1 cellular context compared by ENCODE assay signal in genomic region chr12:68352067-68352466, GRCh38.
TF ChIP-seq lines count a peak whose summit lies in the region.

No MANE protein-coding gene starts in this region.

TF ChIP-seq in K562, 482 proteins besides CTCF, POLR2A, EP300 and RAD21 (continued from another document and continues in another):
- TF ChIP-seq ZBTB12 (CRISPR knock-in tag; IDR thresholded peaks at IDR 0.05) = peak; percentile 84
- peak; percentile 89 for TF ChIP-seq HOMEZ (CRISPR knock-in tag; IDR thresholded peaks at IDR 0.05)
- peak; percentile 91 for TF ChIP-seq BCL6 (CRISPR knock-in tag; IDR thresholded peaks at IDR 0.05)
- TF ChIP-seq PPARD (CRISPR knock-in tag; IDR thresholded peaks at IDR 0.05) = peak; percentile 62; the same call in 1 of the 2 replicates
- TF ChIP-seq ELF2 (CRISPR knock-in tag; IDR thresholded peaks at IDR 0.05) = peak; percentile 45; the same call in 1 of the 2 replicates
- TF ChIP-seq PATZ1 (CRISPR knock-in tag; IDR thresholded peaks at IDR 0.05; ENCODE audit: borderline replicate concordance) = peak; percentile 83; the same call in 1 of the 2 replicates
- TF ChIP-seq FOXA3 (CRISPR knock-in tag; conservative IDR thresholded peaks at IDR 0.05 in 1 of 2, IDR thresholded peaks at IDR 0.05 in 1 of 2) = peak in 1 of 2 experiments; percentile 38; a peak in 1 of 4 replicates
- peak; percentile 72 for TF ChIP-seq ZNF324 (CRISPR knock-in tag; IDR thresholded peaks at IDR 0.05)
- TF ChIP-seq ZNF639 (CRISPR knock-in tag; conservative IDR thresholded peaks at IDR 0.05 in 1 of 2, IDR thresholded peaks at IDR 0.05 in 1 of 2) = peak in 1 of 2 experiments; percentile 97; a peak in 2 of 4 replicates
- TF ChIP-seq NFIC (IDR thresholded peaks at IDR 0.05) = peak; percentile 81
- peak; percentile 95 for TF ChIP-seq PTTG1 (tag; IDR thresholded peaks at IDR 0.05; ENCODE audit: low read depth)
- TF ChIP-seq ELK3 (CRISPR knock-in tag; IDR thresholded peaks at IDR 0.05) = peak; percentile 91
- TF ChIP-seq ZNF232 (CRISPR knock-in tag; IDR thresholded peaks at IDR 0.05) = no peak
- no peak for TF ChIP-seq U2AF1 (optimal IDR thresholded peaks at IDR 0.05; ENCODE audit: low read depth, low read length)
- TF ChIP-seq SAP30 (IDR thresholded peaks at IDR 0.05; ENCODE audit: borderline replicate concordance, insufficient read depth, low read depth, low read length, poor library complexity, severe bottlenecking) = no peak
- TF ChIP-seq MNT (conservative IDR thresholded peaks at IDR 0.05) = no peak
- peak; percentile 92; the same call in 1 of the 2 replicates for TF ChIP-seq NR4A1 (CRISPR knock-in tag; IDR thresholded peaks at IDR 0.05)
- TF ChIP-seq NR4A1 (tag; IDR thresholded peaks at IDR 0.05) = peak; percentile 98
- peak; percentile 93 for TF ChIP-seq SMAD4 (CRISPR knock-in tag; conservative IDR thresholded peaks at IDR 0.05)
- peak; percentile 97 for TF ChIP-seq ZNF76 (CRISPR knock-in tag; IDR thresholded peaks at IDR 0.05; ENCODE audit: borderline replicate concordance)
- no peak for TF ChIP-seq ZNF217 (CRISPR knock-in tag; IDR thresholded peaks at IDR 0.05)
- no peak for TF ChIP-seq MTA3 (IDR thresholded peaks at IDR 0.05; ENCODE audit: borderline replicate concordance)
- TF ChIP-seq ZBTB26 (CRISPR knock-in tag; IDR thresholded peaks at IDR 0.05) = peak; percentile 81; the same call in 1 of the 2 replicates
- peak; percentile 80; the same call in 1 of the 2 replicates for TF ChIP-seq ZSCAN32 (CRISPR knock-in tag; IDR thresholded peaks at IDR 0.05)
- peak; percentile 55 for TF ChIP-seq TFE3 (CRISPR knock-in tag; IDR thresholded peaks at IDR 0.05)
- no peak for TF ChIP-seq NFATC3 (IDR thresholded peaks at IDR 0.05)
- TF ChIP-seq BACH1 (tag; IDR thresholded peaks at IDR 0.05) = peak; percentile 94
- peak; percentile 92 for TF ChIP-seq ZNF197 (CRISPR knock-in tag; IDR thresholded peaks at IDR 0.05; ENCODE audit: low read depth)
- TF ChIP-seq GTF2E2 (tag; IDR thresholded peaks at IDR 0.05) = peak; percentile 61; the same call in 1 of the 2 replicates
- TF ChIP-seq ILK (tag; IDR thresholded peaks at IDR 0.05; ENCODE audit: borderline replicate concordance, low read depth) = peak; percentile 78; the same call in 1 of the 2 replicates
- TF ChIP-seq RHOXF2B (CRISPR knock-in tag; conservative IDR thresholded peaks at IDR 0.05) = 0 out of 2 replicates have a peak, but pooled peaks have one; percentile 67
- TF ChIP-seq E4F1 (CRISPR knock-in tag; IDR thresholded peaks at IDR 0.05; ENCODE audit: borderline replicate concordance) = peak; percentile 53; the same call in 1 of the 2 replicates
- TF ChIP-seq OTX1 (CRISPR knock-in tag; IDR thresholded peaks at IDR 0.05) = peak; percentile 67; the same call in 1 of the 2 replicates
- peak; percentile 92 for TF ChIP-seq ZNF239 (CRISPR knock-in tag; IDR thresholded peaks at IDR 0.05)
- peak; percentile 74; the same call in 1 of the 2 replicates for TF ChIP-seq ZNF253 (CRISPR knock-in tag; conservative IDR thresholded peaks at IDR 0.05)
- TF ChIP-seq FOSL1 (tag; conservative IDR thresholded peaks at IDR 0.05) = peak; percentile 88
- peak; percentile 88 for TF ChIP-seq ZFP1 (CRISPR knock-in tag; IDR thresholded peaks at IDR 0.05)
- peak; percentile 82 for TF ChIP-seq TAF7 (tag; IDR thresholded peaks at IDR 0.05)
- TF ChIP-seq THRB (CRISPR knock-in tag; conservative IDR thresholded peaks at IDR 0.05) = peak; percentile 81
- no peak for TF ChIP-seq TEAD4 (IDR thresholded peaks at IDR 0.05; ENCODE audit: low read length)
- no peak for TF ChIP-seq TEAD4 (CRISPR knock-in tag; IDR thresholded peaks at IDR 0.05; ENCODE audit: borderline replicate concordance)
- peak; percentile 88 for TF ChIP-seq ZNF444 (CRISPR knock-in tag; IDR thresholded peaks at IDR 0.05)
- 0 out of 2 replicates have a peak, but pooled peaks have one; percentile 40 for TF ChIP-seq ZNF133 (CRISPR knock-in tag; IDR thresholded peaks at IDR 0.05)
- TF ChIP-seq POLR3A (IDR thresholded peaks at IDR 0.05; ENCODE audit: borderline replicate concordance, extremely low read depth, insufficient read depth, insufficient read length) = no peak
- TF ChIP-seq ZNF583 (CRISPR knock-in tag; IDR thresholded peaks at IDR 0.05) = peak; percentile 95
- TF ChIP-seq KDM1A (IDR thresholded peaks at IDR 0.05) = no peak
- TF ChIP-seq ZNF395 (CRISPR knock-in tag; IDR thresholded peaks at IDR 0.05) = peak; percentile 97
